Comparison of ENCODE assay signal across 1 cellular context in genomic region chr11:120212926-120213325, GRCh38.
TF ChIP-seq lines count a peak whose summit lies in the region.

No MANE protein-coding gene starts in this region.

TF ChIP-seq in endothelial cell of umbilical vein, 7 proteins besides CTCF, POLR2A, EP300 and RAD21:
- TF ChIP-seq FOS (IDR thresholded peaks at IDR 0.05; ENCODE audit: borderline replicate concordance, insufficient read depth, low read length), result no peak
- no peak for TF ChIP-seq GATA2 (IDR thresholded peaks at IDR 0.05; ENCODE audit: insufficient read depth, insufficient read length, low read depth, low read length)
- no peak for TF ChIP-seq EZH2 (IDR thresholded peaks at IDR 0.05; ENCODE audit: borderline replicate concordance, low read depth, low read length, severe bottlenecking)
- TF ChIP-seq MAX (IDR thresholded peaks at IDR 0.05; ENCODE audit: insufficient read depth, insufficient read length), result no peak
- TF ChIP-seq JUN (IDR thresholded peaks at IDR 0.05; ENCODE audit: borderline replicate concordance, insufficient read depth, insufficient read length, low read depth), result no peak
- TF ChIP-seq MYC (IDR thresholded peaks at IDR 0.05; ENCODE audit: low read depth, low read length), result no peak
- TF ChIP-seq POLR2AphosphoS5 (IDR thresholded peaks at IDR 0.05; ENCODE audit: insufficient read depth, low read depth, low read length), result no peak
